8 cellular contexts compared by ENCODE assay signal in the genomic region with DNA sequence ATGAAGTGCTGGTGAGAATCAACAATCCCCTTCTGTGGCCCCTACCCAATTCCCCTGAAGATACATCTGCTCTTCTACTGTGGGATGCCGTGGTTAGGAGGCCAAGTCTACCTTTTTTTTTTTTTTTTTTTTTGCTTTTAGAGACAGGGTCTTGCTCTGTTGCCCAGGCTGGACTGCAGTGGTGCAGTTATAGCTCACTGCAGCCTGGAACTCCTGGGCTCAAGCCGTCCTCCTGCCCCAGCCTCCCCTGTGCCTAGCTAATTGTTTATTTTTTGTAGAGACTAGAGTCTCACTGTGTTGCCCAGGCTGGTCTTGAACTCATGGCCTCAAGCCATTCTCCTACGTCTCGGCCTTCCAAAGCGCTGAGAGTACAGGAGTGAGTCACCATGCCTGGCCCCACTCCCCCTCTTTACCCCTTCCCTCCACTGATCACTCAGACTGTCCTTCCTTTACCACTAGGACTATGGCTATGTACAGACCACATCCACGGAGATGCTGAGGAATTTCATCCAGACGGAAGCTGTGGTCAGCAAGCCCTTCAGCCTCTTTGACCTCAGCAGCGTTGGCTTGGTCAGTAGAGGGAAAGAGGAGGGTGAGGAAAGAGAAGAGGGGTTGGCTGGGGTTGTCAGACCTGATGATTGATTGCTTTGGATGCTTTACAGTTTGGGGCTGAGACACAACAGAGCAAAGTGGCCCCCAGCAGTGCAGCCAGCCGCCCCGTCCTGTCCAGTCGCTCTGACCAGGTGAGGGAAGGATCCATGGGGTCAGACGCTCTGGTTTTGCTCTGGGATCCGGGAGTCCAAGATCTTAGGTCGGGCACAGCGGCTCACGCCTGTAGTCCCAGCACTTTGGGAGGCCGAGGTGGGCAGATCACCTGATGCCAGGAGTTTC. TPM values are rescaled to one million over a fixed set of nuclear protein-coding genes. Genes with fewer than 3 reads are reported as not detected.
DNase-seq lines count a peak whose midpoint lies in the region; TF ChIP-seq lines count a peak whose summit lies in the region.
"Had no signal": no experiment of that assay in that cellular context is flagged by ENCODE, and none has a peak within 500 bp of the region (broad histone marks: within the 10 kb centered on the region; RNA-seq: fewer than 3 reads in every experiment).

No MANE protein-coding gene starts in this region.

- H3K36me3 ChIP-seq in OCI-LY1 (ENCODE audit: insufficient read depth, low read length) (peaks cover 58% of the 10 kb centered on the region), osteoblast (ENCODE audit: insufficient read depth, low read length) (peaks cover 48% of the 10 kb centered on the region)

- peaks cover 10% of the 10 kb centered on the region for H3K79me2 ChIP-seq in OCI-LY1 (ENCODE audit: insufficient read depth, low read length)
- H3K79me2 ChIP-seq in osteoblast (ENCODE audit: insufficient read depth, low read length): peaks cover 29% of the 10 kb centered on the region

- H3K9me3 ChIP-seq in OCI-LY1 (ENCODE audit: low read length) (no peaks in the 10 kb centered on the region), osteoblast (ENCODE audit: low read depth, low read length) (no peaks in the 10 kb centered on the region)

- no peaks in the 10 kb centered on the region for H3K9me2 ChIP-seq in OCI-LY1 (ENCODE audit: low read depth, low read length)

- no peak overlapping the region for H2AFZ ChIP-seq in OCI-LY1 (ENCODE audit: low read length)
- no peak overlapping the region for H2AFZ ChIP-seq in osteoblast (ENCODE audit: low read length)

- peak overlapping the region; percentile 67; the same call in 1 of the 2 replicates for H3K9ac ChIP-seq in OCI-LY1 (ENCODE audit: low read length)

- H3K27ac ChIP-seq in OCI-LY1 (ENCODE audit: low read depth, low read length, poor library complexity, severe bottlenecking) (peak overlapping the region; percentile 73), osteoblast (ENCODE audit: low read depth, low read length) (peak overlapping the region; percentile 72)

- H3K4me2 ChIP-seq in OCI-LY1 (ENCODE audit: low read length) (peak overlapping the region; percentile 71), osteoblast (ENCODE audit: insufficient read depth, low read length) (peak overlapping the region; percentile 97)

- no peak for TF ChIP-seq CTCF in OCI-LY1 (IDR thresholded peaks at IDR 0.05; ENCODE audit: low read length)
- TF ChIP-seq CTCF in choroid plexus epithelial cell (conservative IDR thresholded peaks at IDR 0.05; ENCODE audit: low read depth, low read length): no peak
- no peak for TF ChIP-seq CTCF in osteoblast (IDR thresholded peaks at IDR 0.05; ENCODE audit: extremely low read depth, low read depth, low read length)

- in situ Hi-C loops in G401 (cut with HindIII; ENCODE audit: low sequenced_read_pairs): no loop called here

- H3K27me3 ChIP-seq in OCI-LY1 (ENCODE audit: insufficient read depth, low read length) (no peaks in the 10 kb centered on the region), osteoblast (ENCODE audit: insufficient read depth, low read length) (no peaks in the 10 kb centered on the region)

- DNase-seq in ELF-1 (ENCODE audit: low read depth, low spot score): peak; percentile 52
- DNase-seq in choroid plexus epithelial cell (ENCODE audit: low read depth): peak; percentile 95
- DNase-seq in osteoblast (ENCODE audit: insufficient read length, low spot score, missing footprints): peak; percentile 99
- no peak for DNase-seq in NCI-H345 treated with DMSO at 0.1 percent for 48 hours (lab: John Stamatoyannopoulos, UW; ENCODE audit: unreplicated experiment)
- no peak for DNase-seq in GM03348 (ENCODE audit: low spot score)
- DNase-seq in G401 (ENCODE audit: low spot score): no peak
- DNase-seq: activated gamma-delta T cell treated with Interleukin-2 at 50 U/mL for 16 hours had no signal

- H3K4me3 ChIP-seq in OCI-LY1 (ENCODE audit: low read depth, low read length, poor library complexity, severe bottlenecking): peak overlapping the region; percentile 87
- no peak overlapping the region for H3K4me3 ChIP-seq in choroid plexus epithelial cell (ENCODE audit: low read depth, low read length)
- H3K4me3 ChIP-seq in osteoblast (ENCODE audit: insufficient read depth, low read length): peak overlapping the region; percentile 90

- H3F3A ChIP-seq in OCI-LY1 (ENCODE audit: insufficient read depth, low read length): no peaks in the 10 kb centered on the region

- H3K4me1 ChIP-seq in OCI-LY1 (ENCODE audit: insufficient read depth, low read length, severe bottlenecking) (peaks cover 24% of the 10 kb centered on the region), osteoblast (ENCODE audit: insufficient read depth, low read length) (peaks cover 25% of the 10 kb centered on the region)

- H4K20me1 ChIP-seq in OCI-LY1 (ENCODE audit: insufficient read depth, low read length) (no peaks in the 10 kb centered on the region), osteoblast (ENCODE audit: insufficient read depth, low read length) (no peaks in the 10 kb centered on the region)

RNA-seq across cellular contexts. Expression of a gene that starts 1.8 kb away (rescaled TPM):
- total RNA-seq in osteoblast: 19.5 and 20.0 TPM in 2 replicates
- 19.7 and 34.3 TPM in 2 replicates for total RNA-seq in G401 (2014; rRNA removed; shearing (Covaris generic))

RNA-seq across cellular contexts. Expression of a gene that starts 2.0 kb away (rescaled TPM):
- 28.6 and 31.2 TPM in 2 replicates for total RNA-seq in osteoblast
- 356 and 361 TPM in 2 replicates for total RNA-seq in G401 (2014; rRNA removed; shearing (Covaris generic))

RNA-seq across cellular contexts. Expression of a gene that starts 14.4 kb away (rescaled TPM):
- 42.4 and 45.6 TPM in 2 replicates for total RNA-seq in osteoblast
- 100 and 151 TPM in 2 replicates for total RNA-seq in G401 (2014; rRNA removed; shearing (Covaris generic))

RNA-seq across cellular contexts. Expression of a gene that starts 16.0 kb away (rescaled TPM):
- total RNA-seq in osteoblast: 33.3 and 36.2 TPM in 2 replicates
- 26.6 and 45.6 TPM in 2 replicates for total RNA-seq in G401 (2014; rRNA removed; shearing (Covaris generic))

RNA-seq across cellular contexts. Expression of a gene that starts 16.2 kb away (rescaled TPM):
- 24.2 and 25.0 TPM in 2 replicates for total RNA-seq in osteoblast
- total RNA-seq in G401 (2014; rRNA removed; shearing (Covaris generic)): 26.6 and 30.0 TPM in 2 replicates

Comparison
In these comparisons a context has a peak if more than half of its experiments do, and no peak if none do; other contexts are left out.
1. DNase-seq: peak in ELF-1 (single experiment), choroid plexus epithelial cell (single experiment) and osteoblast (single experiment); none in NCI-H345 treated with DMSO at 0.1 percent for 48 hours (single experiment), GM03348 (single experiment) and G401 (single experiment).
2. RNA of a gene that starts 2.0 kb away (total RNA-seq): 356 to 361 TPM in G401; 28.6 to 31.2 TPM in osteoblast; every median in the first group is over 10 times any median in the second.